ENCODE assay signal across 1 cellular context in genomic region chr13:46289260-46289955, GRCh38.
TF ChIP-seq lines count a peak whose summit lies in the region.

No MANE protein-coding gene starts in this region.

TF ChIP-seq in GM12878, 131 proteins besides CTCF, POLR2A, EP300 and RAD21 (continued from another document):
- no peak for TF ChIP-seq ATF3 (IDR thresholded peaks at IDR 0.05; ENCODE audit: borderline replicate concordance, extremely low read depth, low read depth, low read length)
